In the genomic region with DNA sequence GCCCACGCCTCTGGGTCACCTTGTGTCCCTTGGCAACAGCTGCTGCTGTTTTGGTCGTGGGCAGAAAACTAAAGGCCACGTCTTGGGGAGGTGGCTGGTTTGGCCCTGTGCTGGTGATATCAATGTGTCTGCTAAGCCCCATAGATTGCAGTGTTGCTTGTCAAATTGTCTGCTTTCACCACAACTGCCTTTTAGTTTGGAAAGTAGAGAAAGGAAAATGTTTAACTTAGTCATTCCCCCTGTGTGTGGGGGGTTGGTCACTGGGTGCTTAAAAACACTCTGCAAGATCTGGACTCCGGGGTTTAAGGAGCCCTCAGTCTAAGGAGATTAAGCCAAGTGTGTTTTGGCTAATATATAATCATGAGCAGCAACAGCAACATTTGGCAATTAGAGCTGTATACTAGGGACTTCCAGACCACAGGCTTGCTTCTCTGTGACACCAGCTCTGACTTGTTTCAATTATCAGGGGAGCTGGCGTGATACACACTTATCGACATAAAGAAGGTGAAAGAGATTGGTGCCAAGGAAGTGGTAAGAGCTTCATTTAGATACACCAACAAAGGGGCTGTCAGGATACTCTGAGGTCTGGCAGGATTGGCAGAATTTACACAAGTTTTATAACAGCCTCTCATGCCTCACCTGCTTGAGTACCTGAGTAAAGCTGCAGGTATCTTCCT, we compare ENCODE assay signal across 8 cellular contexts. TPM values are rescaled to one million over a fixed set of nuclear protein-coding genes. Genes with fewer than 3 reads are reported as not detected.
DNase-seq lines count a peak whose midpoint lies in the region; ATAC-seq and TF ChIP-seq lines count a peak whose summit lies in the region.

No MANE protein-coding gene starts in this region.

- H3K36me3 ChIP-seq in kidney epithelial cell (ENCODE audit: control insufficient read depth, insufficient read depth, low read length), result no peaks in the 10 kb centered on the region
- no peaks in the 10 kb centered on the region for H3K36me3 ChIP-seq in transverse colon

- CTCF ChIA-PET in activated naive CD4-positive, alpha-beta T cell treated with anti-CD3 and anti-CD28 coated beads, Interleukin-2, amount 10 ng/mL, durations not matched to agents 7 days and 5 days (lab: Charles Lee), result interaction anchor here (0.9 to 3.3 kb wide), 6 partner anchors 13 to 45 kb away, joined by 3 to 19 read pairs (median 4); no protein-coding TSS in a partner anchor

- peaks cover 67% of the 10 kb centered on the region for H3K4me1 Mint-ChIP-seq in activated naive CD4-positive, alpha-beta T cell treated with anti-CD3 and anti-CD28 coated beads, Interleukin-2, amount 10 ng/mL, durations not matched to agents 7 days and 5 days
- peaks cover 69% of the 10 kb centered on the region for H3K4me1 Mint-ChIP-seq in activated naive CD4-positive, alpha-beta T cell treated with anti-CD3 and anti-CD28 coated beads, Interleukin-2, amount 50 U/mL, for 24 hours

- H3K9me3 Mint-ChIP-seq in activated naive CD4-positive, alpha-beta T cell treated with anti-CD3 and anti-CD28 coated beads, Interleukin-2, amount 10 ng/mL, durations not matched to agents 7 days and 5 days, result no peaks in the 10 kb centered on the region
- H3K9me3 Mint-ChIP-seq in activated naive CD4-positive, alpha-beta T cell treated with anti-CD3 and anti-CD28 coated beads, Interleukin-2, amount 50 U/mL, for 24 hours, result no peaks in the 10 kb centered on the region

- peaks cover 26 to 66% (median 41%) of the 10 kb centered on the region in 4 donors for H3K4me1 ChIP-seq in transverse colon

- intact Hi-C loops in transverse colon (cut with DNase I; ENCODE audit: low total_unique reads), result loop anchor here (5.0 to 10.0 kb wide), 2 partner anchors 38 to 116 kb away; no protein-coding TSS in a partner anchor

- H3K27me3 Mint-ChIP-seq in activated naive CD4-positive, alpha-beta T cell treated with anti-CD3 and anti-CD28 coated beads, Interleukin-2, amount 10 ng/mL, durations not matched to agents 7 days and 5 days, result peaks cover 13% of the 10 kb centered on the region
- H3K27me3 Mint-ChIP-seq in activated naive CD4-positive, alpha-beta T cell treated with anti-CD3 and anti-CD28 coated beads, Interleukin-2, amount 50 U/mL, for 24 hours, result no peaks in the 10 kb centered on the region

- no peak for TF ChIP-seq CTCF in kidney epithelial cell (IDR thresholded peaks at IDR 0.05; ENCODE audit: insufficient read depth, low read length, poor library complexity, severe bottlenecking)
- no peak for TF ChIP-seq CTCF in transverse colon (IDR thresholded peaks at IDR 0.05)

- H3K27ac Mint-ChIP-seq in activated naive CD4-positive, alpha-beta T cell treated with anti-CD3 and anti-CD28 coated beads, Interleukin-2, amount 10 ng/mL, durations not matched to agents 7 days and 5 days, result peak overlapping the region; percentile 88
- H3K27ac Mint-ChIP-seq in activated naive CD4-positive, alpha-beta T cell treated with anti-CD3 and anti-CD28 coated beads, Interleukin-2, amount 50 U/mL, for 24 hours, result peak overlapping the region; percentile 93

- peak overlapping the region; percentile 92 to 96 (median 94) for H3K27ac ChIP-seq in transverse colon
- no peak overlapping the region for H3K27ac ChIP-seq in substantia nigra (ENCODE audit: low read depth, low read length, poor library complexity, severe bottlenecking)

- H3K4me3 Mint-ChIP-seq in activated naive CD4-positive, alpha-beta T cell treated with anti-CD3 and anti-CD28 coated beads, Interleukin-2, amount 10 ng/mL, durations not matched to agents 7 days and 5 days, result peak overlapping the region; percentile 96
- peak overlapping the region; percentile 89 for H3K4me3 Mint-ChIP-seq in activated naive CD4-positive, alpha-beta T cell treated with anti-CD3 and anti-CD28 coated beads, Interleukin-2, amount 50 U/mL, for 24 hours

- peak; percentile 42 for DNase-seq in activated naive CD4-positive, alpha-beta T cell treated with anti-CD3 and anti-CD28 coated beads, Interleukin-2, amount 10 ng/mL, durations not matched to agents 7 days and 5 days
- no peak for DNase-seq in activated naive CD4-positive, alpha-beta T cell treated with Interleukin-2 at 50 U/mL for 16 hours
- DNase-seq in kidney epithelial cell (ENCODE audit: low read depth) (no peak), transverse colon (no peak), substantia nigra (lab: John Stamatoyannopoulos, UW) (no peak)

- no peaks in the 10 kb centered on the region for H3K9me3 ChIP-seq in transverse colon

- in situ Hi-C loops in transverse colon (cut with MboI; ENCODE audit: low pct_ligation_motif_present in 1 of 4, low pct_unique_long_range_greater_than_20kb in 1 of 4, low sequenced_read_pairs in 3 of 4), result loop anchor here in 1 of 4 donors (10.0 kb wide), 1 partner anchor 186 kb away; a partner anchor contains a TSS

- H3K27me3 ChIP-seq in kidney epithelial cell (ENCODE audit: control insufficient read depth, insufficient read depth, low read length) (no peaks in the 10 kb centered on the region), transverse colon (no peaks in the 10 kb centered on the region)

- TF ChIP-seq POLR2A in transverse colon (IDR thresholded peaks at IDR 0.05), result no peak

- TF ChIP-seq EP300 in transverse colon (IDR thresholded peaks at IDR 0.05; ENCODE audit: low read depth), result no peak

- peaks cover 55% of the 10 kb centered on the region for H3K36me3 Mint-ChIP-seq in activated naive CD4-positive, alpha-beta T cell treated with anti-CD3 and anti-CD28 coated beads, Interleukin-2, amount 10 ng/mL, durations not matched to agents 7 days and 5 days
- H3K36me3 Mint-ChIP-seq in activated naive CD4-positive, alpha-beta T cell treated with anti-CD3 and anti-CD28 coated beads, Interleukin-2, amount 50 U/mL, for 24 hours, result peaks cover 9% of the 10 kb centered on the region

- 39 to 40% methylated on average over 2 to 6 of the region's 6 CpGs for WGBS in transverse colon (ENCODE audit: low coverage in 1 of 2), 2 donors

- no peak for ATAC-seq in HG03139 (IDR thresholded peaks at IDR 0.05; ENCODE audit: unreplicated experiment)
- no peak for ATAC-seq in HG02981 (IDR thresholded peaks at IDR 0.05; ENCODE audit: unreplicated experiment)

- H3K4me3 ChIP-seq in kidney epithelial cell (ENCODE audit: low read depth, low read length) (peak overlapping the region; percentile 5), transverse colon (peak overlapping the region in 1 of 4 donors; percentile 83)

RNA-seq across cellular contexts. Expression of a gene that starts 3.5 kb away (rescaled TPM):
- total RNA-seq in kidney epithelial cell (31.0 and 34.8 TPM in 2 replicates), transverse colon (10 to 100 TPM; 30.9 to 65.1 (median 57.0) TPM)
